Comparison of ENCODE assay signal across 8 cellular contexts in genomic region chr1:234601217-234602017, GRCh38. TPM values are rescaled to one million over a fixed set of nuclear protein-coding genes. Genes with fewer than 3 reads are reported as not detected.
DNase-seq lines count a peak whose midpoint lies in the region; ATAC-seq and TF ChIP-seq lines count a peak whose summit lies in the region.

No MANE protein-coding gene starts in this region.

- peaks cover 16% of the 10 kb centered on the region for H3K36me3 ChIP-seq in lower lobe of right lung
- no peaks in the 10 kb centered on the region for H3K36me3 ChIP-seq in uterus

- intact Hi-C loops in lower lobe of right lung (cut with DNase I) = loop anchor here (10.0 kb wide), 2 partner anchors 107 to 473 kb away; no protein-coding TSS in a partner anchor
- intact Hi-C loops in uterus (cut with DNase I; ENCODE audit: low total_unique reads) = loop anchor here (10.0 kb wide), 3 partner anchors 67 to 473 kb away; no protein-coding TSS in a partner anchor

- H3K27ac Mint-ChIP-seq in activated CD8-positive, alpha-beta memory T cell treated with anti-CD3 and anti-CD28 coated beads, Interleukin-2, amount 10 ng/mL, durations not matched to agents 7 days and 5 days = peak overlapping the region; percentile 94

- H3K4me1 ChIP-seq in lower lobe of right lung (peaks cover 68% of the 10 kb centered on the region), uterus (peaks cover 19 to 22% of the 10 kb centered on the region in 2 donors)

- TF ChIP-seq POLR2A in uterus (IDR thresholded peaks at IDR 0.05) = no peak

- CTCF ChIA-PET in activated CD8-positive, alpha-beta memory T cell treated with anti-CD3 and anti-CD28 coated beads, Interleukin-2, amount 10 ng/mL, durations not matched to agents 7 days and 5 days (lab: Charles Lee) = interaction anchor here (0.7 to 5.3 kb wide), 10 partner anchors 10 to 492 kb away, joined by 3 to 41 read pairs (median 5); partner anchors contain the start of gene IRF2BP2

- TF ChIP-seq CTCF in lower lobe of right lung (IDR thresholded peaks at IDR 0.05) = no peak
- no peak for TF ChIP-seq CTCF in uterus (IDR thresholded peaks at IDR 0.05)

- H3K4me1 Mint-ChIP-seq in activated CD8-positive, alpha-beta memory T cell treated with anti-CD3 and anti-CD28 coated beads, Interleukin-2, amount 10 ng/mL, durations not matched to agents 7 days and 5 days = peaks cover 66% of the 10 kb centered on the region

- peaks cover 2% of the 10 kb centered on the region for H3K9me3 Mint-ChIP-seq in activated CD8-positive, alpha-beta memory T cell treated with anti-CD3 and anti-CD28 coated beads, Interleukin-2, amount 10 ng/mL, durations not matched to agents 7 days and 5 days (ENCODE audit: low read depth)

- DNase-seq in activated CD8-positive, alpha-beta memory T cell treated with anti-CD3 and anti-CD28 coated beads, Interleukin-2, amount 10 ng/mL, durations not matched to agents 7 days and 5 days = no peak
- DNase-seq in activated CD8-positive, alpha-beta memory T cell treated with anti-CD3 and anti-CD28 coated beads for 24 hours = no peak
- DNase-seq in NCI-H446 treated with DMSO at 0.1 percent for 48 hours (lab: John Stamatoyannopoulos, UW) = peak; percentile 27
- peak; percentile 47 for DNase-seq in astrocyte of the hippocampus (ENCODE audit: low read depth, low spot score)
- DNase-seq in lower lobe of right lung = no peak
- peak in 1 of 2 donors; percentile 47 for DNase-seq in uterus

- H3K9me3 ChIP-seq in lower lobe of right lung (no peaks in the 10 kb centered on the region), uterus (no peaks in the 10 kb centered on the region)

- H3K4me3 ChIP-seq in lower lobe of right lung = no peak overlapping the region
- H3K4me3 ChIP-seq in uterus = peak overlapping the region in 1 of 2 donors; percentile 63

- no peaks in the 10 kb centered on the region for H3K27me3 Mint-ChIP-seq in activated CD8-positive, alpha-beta memory T cell treated with anti-CD3 and anti-CD28 coated beads, Interleukin-2, amount 10 ng/mL, durations not matched to agents 7 days and 5 days

- peaks cover 32% of the 10 kb centered on the region for H3K36me3 Mint-ChIP-seq in activated CD8-positive, alpha-beta memory T cell treated with anti-CD3 and anti-CD28 coated beads, Interleukin-2, amount 10 ng/mL, durations not matched to agents 7 days and 5 days

- peak; percentile 13 for ATAC-seq in activated CD8-positive, alpha-beta memory T cell treated with anti-CD3 and anti-CD28 coated beads, Interleukin-2, amount 10 ng/mL, durations not matched to agents 7 days and 5 days
- peak in 1 of 2 donors; percentile 15 for ATAC-seq in lower lobe of right lung
- ATAC-seq in GM21423 (IDR thresholded peaks at IDR 0.05; ENCODE audit: unreplicated experiment) = no peak
- no peak for ATAC-seq in GM19035 (IDR thresholded peaks at IDR 0.05; ENCODE audit: unreplicated experiment)

- peak overlapping the region; percentile 73 for H3K4me3 Mint-ChIP-seq in activated CD8-positive, alpha-beta memory T cell treated with anti-CD3 and anti-CD28 coated beads, Interleukin-2, amount 10 ng/mL, durations not matched to agents 7 days and 5 days

- H3K27ac ChIP-seq in lower lobe of right lung = peak overlapping the region; percentile 100
- H3K27ac ChIP-seq in uterus = peak overlapping the region; percentile 99 to 100

- H3K27me3 ChIP-seq in lower lobe of right lung (ENCODE audit: low read depth) = no peaks in the 10 kb centered on the region
- no peaks in the 10 kb centered on the region for H3K27me3 ChIP-seq in uterus

RNA-seq across cellular contexts. Expression of gene IRF2BP2, which starts 8.6 kb away (rescaled TPM):
- 100 to 1,000 TPM in 1 of 2 experiments, 10 to 100 TPM in 1; 81.1 to 103 TPM for total RNA-seq in activated CD8-positive, alpha-beta memory T cell treated with anti-CD3 and anti-CD28 coated beads, Interleukin-2, amount 10 ng/mL, durations not matched to agents 7 days and 5 days
- 154 TPM for total RNA-seq in lower lobe of right lung
- 100 to 1,000 TPM in 3 of 4 donors, 10 to 100 TPM in 1; 56.8 to 182 (median 124) TPM for total RNA-seq in uterus

Comparison
In these comparisons a context has a peak if more than half of its experiments do, and no peak if none do; other contexts are left out.
1. DNase-seq: peak in NCI-H446 treated with DMSO at 0.1 percent for 48 hours (single experiment) and astrocyte of the hippocampus (single experiment); none in activated CD8-positive, alpha-beta memory T cell treated with anti-CD3 and anti-CD28 coated beads, Interleukin-2, amount 10 ng/mL, durations not matched to agents 7 days and 5 days (single experiment), activated CD8-positive, alpha-beta memory T cell treated with anti-CD3 and anti-CD28 coated beads for 24 hours (single experiment) and lower lobe of right lung (single experiment).